Comparison of ENCODE assay signal across 11 cellular contexts in the genomic region with DNA sequence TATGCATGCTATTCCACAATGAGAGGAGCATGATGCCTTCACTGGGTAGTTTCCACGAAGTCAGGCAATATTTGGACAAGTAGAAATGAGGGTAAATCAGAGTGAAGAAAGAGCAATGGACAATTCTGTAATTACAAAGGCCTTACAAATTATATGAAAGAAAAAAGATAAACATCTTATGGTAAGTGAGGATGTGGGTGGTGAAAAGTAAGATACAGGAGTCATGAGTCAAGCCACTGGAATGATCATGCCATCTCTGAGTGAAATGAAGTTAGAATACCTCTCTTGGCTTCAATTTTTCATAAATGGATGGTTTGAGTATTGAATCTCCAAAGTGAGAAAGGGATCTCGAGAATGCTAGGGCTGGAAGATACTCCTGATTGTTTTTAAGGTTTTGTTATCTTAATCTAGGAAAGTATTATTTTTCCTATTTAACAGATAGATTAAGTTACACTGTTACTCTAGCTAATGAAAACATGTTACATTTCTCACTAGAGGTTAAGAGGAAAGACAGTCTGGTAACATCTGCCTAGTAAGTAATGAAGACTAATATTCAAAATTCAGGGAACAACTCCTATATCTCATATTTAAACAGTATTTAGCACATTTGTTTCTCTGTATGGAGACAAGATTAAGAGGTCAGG. TPM values are rescaled to one million over a fixed set of nuclear protein-coding genes. Genes with fewer than 3 reads are reported as not detected.
DNase-seq lines count a peak whose midpoint lies in the region; ATAC-seq and TF ChIP-seq lines count a peak whose summit lies in the region.
"Had no signal": no experiment of that assay in that cellular context is flagged by ENCODE, and none has a peak within 500 bp of the region (broad histone marks: within the 10 kb centered on the region; RNA-seq: fewer than 3 reads in every experiment).

No MANE protein-coding gene starts in this region.

- H3K36me3 Mint-ChIP-seq in activated T-helper 1 cell treated with anti-CD3 and anti-CD28 coated beads, Interleukin-12 subunit alpha, Interleukin-12 subunit beta, Interleukin-2, Interleukin-4 antibody, amounts not matched to agents 30 ng/mL and 10 ng/mL and 1 ng/mL, durations not matched to agents 14 hours and 24 hours and 36 hours (ENCODE audit: low read depth) = peaks cover 11% of the 10 kb centered on the region
- H3K36me3 Mint-ChIP-seq in immature natural killer cell = peaks cover 0 to 6% (median 3%) of the 10 kb centered on the region in 3 donors

- H3K27me3 Mint-ChIP-seq in activated T-helper 1 cell treated with anti-CD3 and anti-CD28 coated beads, Interleukin-12 subunit alpha, Interleukin-12 subunit beta, Interleukin-2, Interleukin-4 antibody, amounts not matched to agents 30 ng/mL and 10 ng/mL and 1 ng/mL, durations not matched to agents 14 hours and 24 hours and 36 hours (ENCODE audit: insufficient read depth) = no peaks in the 10 kb centered on the region
- peaks cover 5 to 10% (median 9%) of the 10 kb centered on the region in 3 donors for H3K27me3 Mint-ChIP-seq in immature natural killer cell (ENCODE audit: low read depth in 3 of 3)

- TF ChIP-seq CTCF in HCT116 (IDR thresholded peaks at IDR 0.05 in 2 of 3, conservative IDR thresholded peaks at IDR 0.05 in 1 of 3; ENCODE audit: borderline replicate concordance in 1 of 3, insufficient read depth in 1 of 3, low read depth in 2 of 3, low read length in 2 of 3) = no peak
- no peak for TF ChIP-seq CTCF in GM20000 (IDR thresholded peaks at IDR 0.05; ENCODE audit: extremely low read depth, missing control alignments)

- no peak overlapping the region for H3K4me3 ChIP-seq in HCT116 (replicated peaks in 1 of 2; ENCODE audit: low read depth in 1 of 2, low read length in 2 of 2)
- H3K4me3 ChIP-seq: BLaER1 had no signal

- intact Hi-C loops in HCT116 (cut with micrococcal nuclease) = loop anchor here (5.0 kb wide), 1 partner anchor 160 kb away; a partner anchor contains a TSS
- intact Hi-C loops in activated T-helper 1 cell treated with anti-CD3 and anti-CD28 coated beads, Interleukin-12 subunit alpha, Interleukin-12 subunit beta, Interleukin-2, Interleukin-4 antibody, amounts not matched to agents 30 ng/mL and 10 ng/mL and 1 ng/mL, durations not matched to agents 14 hours and 24 hours and 36 hours (cut with micrococcal nuclease) = loop anchor here (10.0 kb wide), 1 partner anchor 497 kb away; no protein-coding TSS in a partner anchor

- H3K27ac ChIP-seq in HCT116 (ENCODE audit: low read depth, low read length) = no peak overlapping the region
- H3K27ac ChIP-seq: BLaER1 had no signal

- CTCF ChIA-PET in HCT116 (lab: Charles Lee) = no interaction called here

- no peak overlapping the region for H3K9ac ChIP-seq in HCT116 (ENCODE audit: low read length)
- H3K9ac ChIP-seq: BLaER1 had no signal

- peaks cover 42% of the 10 kb centered on the region for H3K4me1 Mint-ChIP-seq in activated T-helper 1 cell treated with anti-CD3 and anti-CD28 coated beads, Interleukin-12 subunit alpha, Interleukin-12 subunit beta, Interleukin-2, Interleukin-4 antibody, amounts not matched to agents 30 ng/mL and 10 ng/mL and 1 ng/mL, durations not matched to agents 14 hours and 24 hours and 36 hours (ENCODE audit: low read depth)
- peaks cover 76 to 90% of the 10 kb centered on the region in 2 donors for H3K4me1 Mint-ChIP-seq in immature natural killer cell

- peak overlapping the region; percentile 30 for H3K4me3 Mint-ChIP-seq in activated T-helper 1 cell treated with anti-CD3 and anti-CD28 coated beads, Interleukin-12 subunit alpha, Interleukin-12 subunit beta, Interleukin-2, Interleukin-4 antibody, amounts not matched to agents 30 ng/mL and 10 ng/mL and 1 ng/mL, durations not matched to agents 14 hours and 24 hours and 36 hours
- H3K4me3 Mint-ChIP-seq in immature natural killer cell = peak overlapping the region; percentile 98 to 99 (median 99)

- no peaks in the 10 kb centered on the region for H4K20me1 ChIP-seq in HCT116 (ENCODE audit: insufficient read depth)
- H4K20me1 ChIP-seq: BLaER1 had no signal

- RAD21 ChIA-PET in HCT116 (lab: Charles Lee; ENCODE audit: low non-redundant PET in 1 of 2, low total read pairs in 2 of 2, uncharacterized antibody in 2 of 2, unreplicated experiment in 2 of 2) = no interaction called here

- peak overlapping the region; percentile 79; the same call in 1 of the 2 replicates for H3K4me2 ChIP-seq in HCT116 (ENCODE audit: low read length)

- H3K36me3 ChIP-seq in HCT116 (ENCODE audit: control insufficient read depth in 1 of 2, insufficient read depth in 2 of 2, low read length in 2 of 2) = no peaks in the 10 kb centered on the region
- H3K36me3 ChIP-seq: BLaER1 had no signal

- no peaks in the 10 kb centered on the region for H3K9me2 ChIP-seq in HCT116 (ENCODE audit: insufficient read depth)

- ATAC-seq in HCT116 = no peak
- ATAC-seq in GM21526 (IDR thresholded peaks at IDR 0.05; ENCODE audit: low FRiP score, unreplicated experiment) = no peak
- ATAC-seq in GM21619 (IDR thresholded peaks at IDR 0.05; ENCODE audit: unreplicated experiment) = no peak
- ATAC-seq: activated T-cell treated with anti-CD3 and anti-CD28 coated beads, Interleukin-2, amount 50 U/mL, for 4 hours had no signal

- no peak for TF ChIP-seq RAD21 in HCT116 (IDR thresholded peaks at IDR 0.05; ENCODE audit: low read depth)

- TF ChIP-seq POLR2A in HCT116 (IDR thresholded peaks at IDR 0.05; ENCODE audit: borderline replicate concordance, extremely low read depth, insufficient read depth, insufficient read length) = no peak

- no peaks in the 10 kb centered on the region for H3K9me3 ChIP-seq in HCT116 (ENCODE audit: control insufficient read depth in 1 of 2, insufficient read depth in 1 of 2, low read depth in 1 of 2, low read length in 2 of 2)
- H3K9me3 ChIP-seq: BLaER1 had no signal

- no peak overlapping the region for H3K27ac Mint-ChIP-seq in activated T-helper 1 cell treated with anti-CD3 and anti-CD28 coated beads, Interleukin-12 subunit alpha, Interleukin-12 subunit beta, Interleukin-2, Interleukin-4 antibody, amounts not matched to agents 30 ng/mL and 10 ng/mL and 1 ng/mL, durations not matched to agents 14 hours and 24 hours and 36 hours
- peak overlapping the region; percentile 43 to 91 (median 76) for H3K27ac Mint-ChIP-seq in immature natural killer cell

- H3K79me2 ChIP-seq in HCT116 (ENCODE audit: insufficient read depth, low read length) = no peaks in the 10 kb centered on the region

- POLR2A ChIA-PET in HCT116 (lab: Charles Lee) = no interaction called here

- DNase-seq in ACHN (peak; percentile 18), HCT116 (ENCODE audit: low read depth, low spot score) (no peak), immature natural killer cell (no peak), NCI-H1048 (lab: John Stamatoyannopoulos, UW) (no peak), GM20000 (ENCODE audit: low spot score) (no peak)
- DNase-seq in activated T-helper 1 cell treated with anti-CD3 and anti-CD28 coated beads, Interleukin-12 subunit alpha, Interleukin-12 subunit beta, Interleukin-2, Interleukin-4 antibody, amounts not matched to agents 30 ng/mL and 10 ng/mL and 1 ng/mL, durations not matched to agents 14 hours and 24 hours and 36 hours (ENCODE audit: low spot score) = no peak
- DNase-seq: activated T-cell treated with anti-CD3 and anti-CD28 coated beads, Interleukin-2, amount 50 U/mL, for 4 hours; NCI-H2029 had no signal

- H2AFZ ChIP-seq in HCT116 (ENCODE audit: low read depth, low read length, poor library complexity, severe bottlenecking) = no peak overlapping the region

- no peaks in the 10 kb centered on the region for H3K9me3 Mint-ChIP-seq in activated T-helper 1 cell treated with anti-CD3 and anti-CD28 coated beads, Interleukin-12 subunit alpha, Interleukin-12 subunit beta, Interleukin-2, Interleukin-4 antibody, amounts not matched to agents 30 ng/mL and 10 ng/mL and 1 ng/mL, durations not matched to agents 14 hours and 24 hours and 36 hours
- no peaks in the 10 kb centered on the region for H3K9me3 Mint-ChIP-seq in immature natural killer cell
- H3K9me3 Mint-ChIP-seq: activated T-cell treated with anti-CD3 and anti-CD28 coated beads, Interleukin-2, amount 50 U/mL, for 4 hours had no signal

- H3K4me1 ChIP-seq in HCT116 (ENCODE audit: control insufficient read depth in 1 of 2, insufficient read depth in 2 of 2, low read length in 2 of 2) = peaks cover 3 to 31% of the 10 kb centered on the region in 2 experiments; a peak in 2 of 4 replicates

- in situ Hi-C loops in ACHN (cut with HindIII; ENCODE audit: low pct_ligation_motif_present, low pct_unique_long_range_greater_than_20kb, low sequenced_read_pairs) = no loop called here

- no TSS peak for BruUV-seq in HCT116 (replicated peaks; lab: Mats Ljungman, UMichigan)

- no peaks in the 10 kb centered on the region for H3K27me3 ChIP-seq in HCT116 (ENCODE audit: insufficient read depth, low read length)

TF ChIP-seq in HCT116, 20 proteins besides CTCF, POLR2A, EP300 and RAD21 (continues in another document):
- no peak for TF ChIP-seq ELF1 (IDR thresholded peaks at IDR 0.05; ENCODE audit: borderline replicate concordance, low read depth)
- TF ChIP-seq, protein P1, sequence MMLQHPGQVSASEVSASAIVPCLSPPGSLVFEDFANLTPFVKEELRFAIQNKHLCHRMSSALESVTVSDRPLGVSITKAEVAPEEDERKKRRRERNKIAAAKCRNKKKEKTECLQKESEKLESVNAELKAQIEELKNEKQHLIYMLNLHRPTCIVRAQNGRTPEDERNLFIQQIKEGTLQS (IDR thresholded peaks at IDR 0.05) = no peak
- TF ChIP-seq JUND (IDR thresholded peaks at IDR 0.05) = no peak
- no peak for TF ChIP-seq SIN3A (IDR thresholded peaks at IDR 0.05; ENCODE audit: low read depth)
- TF ChIP-seq YY1 (IDR thresholded peaks at IDR 0.05; ENCODE audit: extremely low read depth, insufficient replicate concordance, low read depth, low read length) = no peak

RNA-seq across cellular contexts. Expression of a gene that starts 2.1 kb away (rescaled TPM):
- 9.8 TPM for total RNA-seq in HCT116 (2021; ENCODE audit: unreplicated experiment)
- polyA plus RNA-seq in HCT116 (2012) = 4.3 and 5.7 TPM in 2 replicates
- 3.8 and 4.8 TPM in 2 replicates for total RNA-seq in activated T-helper 1 cell treated with anti-CD3 and anti-CD28 coated beads, Interleukin-12 subunit alpha, Interleukin-12 subunit beta, Interleukin-2, Interleukin-4 antibody, amounts not matched to agents 30 ng/mL and 10 ng/mL and 1 ng/mL, durations not matched to agents 14 hours and 24 hours and 36 hours
- polyA plus RNA-seq in immature natural killer cell = 1 to 10 TPM; 7.2 to 7.6 (median 7.4) TPM
